ENCODE assay signal across 28 cellular contexts in the genomic region with DNA sequence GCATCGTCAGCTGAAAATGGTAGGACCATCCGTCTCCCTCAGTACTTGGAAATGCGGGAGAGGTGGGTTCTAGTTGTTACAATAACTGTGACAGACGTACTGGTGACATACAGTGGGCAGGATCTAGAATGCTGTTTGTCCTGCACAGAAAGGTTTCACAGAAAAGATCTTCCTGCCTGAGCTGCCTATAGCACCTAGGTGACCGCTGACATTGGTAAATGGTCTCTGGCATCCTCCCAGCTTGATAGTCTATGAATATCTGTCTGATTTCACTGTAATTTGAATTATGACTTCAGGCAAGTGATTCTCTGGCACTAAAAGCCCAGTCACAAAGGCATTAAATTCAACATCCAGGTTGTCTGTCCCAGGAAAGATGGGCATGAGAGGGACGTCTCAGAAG. TPM values are rescaled to one million over a fixed set of nuclear protein-coding genes. Genes with fewer than 3 reads are reported as not detected.
"Had no signal": no experiment of that assay in that cellular context is flagged by ENCODE, and none has a peak within 500 bp of the region (broad histone marks: within the 10 kb centered on the region; RNA-seq: fewer than 3 reads in every experiment).

No MANE protein-coding gene starts in this region.

- H3K4me1 Mint-ChIP-seq: activated CD4-positive, alpha-beta T cell treated with anti-CD3 and anti-CD28 coated beads, Interleukin-2, amount 10 ng/mL, durations not matched to agents 24 days and 14 days; activated naive CD8-positive, alpha-beta T cell treated with anti-CD3 and anti-CD28 coated beads for 36 hours; activated T-helper 17 cell treated with anti-CD3 and anti-CD28 coated beads, Interleukin-2, amount 50 U/mL, for 72 hours; central memory CD8-positive, alpha-beta T cell had no signal

- DNase-seq: activated CD4-positive, alpha-beta T cell treated with anti-CD3 and anti-CD28 coated beads, Interleukin-2, amount 10 ng/mL, durations not matched to agents 24 days and 14 days; activated CD4-positive, alpha-beta T cell treated with anti-CD3 and anti-CD28 coated beads, Interleukin-2, amount 50 U/mL, for 4 hours; activated CD8-positive, alpha-beta T cell treated with anti-CD3 and anti-CD28 coated beads for 36 hours; activated effector memory CD4-positive, alpha-beta T cell treated with anti-CD3 and anti-CD28 coated beads, Interleukin-2, amount 50 U/mL, for 16 hours; activated naive CD4-positive, alpha-beta T cell; activated naive CD4-positive, alpha-beta T cell treated with anti-CD3 and anti-CD28 coated beads, Interleukin-2, amount 50 U/mL, for 16 hours; activated naive CD8-positive, alpha-beta T cell treated with anti-CD3 and anti-CD28 coated beads for 36 hours; activated T-cell treated with anti-CD3 and anti-CD28 coated beads, Interleukin-2, amount 50 U/mL, for 1 hour; activated T-cell treated with anti-CD3 and anti-CD28 coated beads, Interleukin-2, amount 50 U/mL, for 72 hours; amygdala; NCI-H1105; NCI-H1417 treated with DMSO at 0.1 percent for 48 hours; NCI-H1930; NCI-H2081 treated with DMSO at 0.1 percent for 48 hours; NCI-H226; NCI-H446 treated with DMSO at 0.1 percent for 48 hours; NCI-H524; Right ventricle myocardium superior had no signal

- H3K4me1 ChIP-seq: ascending aorta, colonic mucosa had no signal

- H3K27ac Mint-ChIP-seq: activated CD4-positive, alpha-beta T cell treated with anti-CD3 and anti-CD28 coated beads, Interleukin-2, amount 10 ng/mL, durations not matched to agents 24 days and 14 days; activated CD8-positive, alpha-beta T cell treated with anti-CD3 and anti-CD28 coated beads for 36 hours; activated naive CD8-positive, alpha-beta T cell treated with anti-CD3 and anti-CD28 coated beads for 36 hours; activated T-cell treated with anti-CD3 and anti-CD28 coated beads, Interleukin-2, amount 50 U/mL, for 72 hours; activated T-helper 17 cell treated with anti-CD3 and anti-CD28 coated beads, Interleukin-2, amount 50 U/mL, for 72 hours; T-helper 1 cell treated with Interleukin-12 subunit alpha and Interleukin-12 subunit beta and Interleukin-4 antibody, amounts not matched to agents 30 μg/mL and 1 μg/mL, for 36 hours; T-helper 2 cell treated with Interferon-gamma antibody and Interleukin-4, amounts not matched to agents 5 μg/mL and 100 μg/mL, for 36 hours had no signal

- H3K27ac ChIP-seq: ascending aorta, cardiac muscle cell, colonic mucosa had no signal

- H3K4me3 ChIP-seq: ascending aorta, cardiac muscle cell, colonic mucosa had no signal

- H3K9me3 Mint-ChIP-seq: activated CD4-positive, alpha-beta T cell treated with anti-CD3 and anti-CD28 coated beads, Interleukin-2, amount 10 ng/mL, durations not matched to agents 24 days and 14 days; activated T-helper 17 cell treated with anti-CD3 and anti-CD28 coated beads, Interleukin-2, amount 50 U/mL, for 72 hours had no signal

- H3K4me3 Mint-ChIP-seq: activated CD4-positive, alpha-beta T cell treated with anti-CD3 and anti-CD28 coated beads, Interleukin-2, amount 10 ng/mL, durations not matched to agents 24 days and 14 days; activated CD8-positive, alpha-beta T cell treated with anti-CD3 and anti-CD28 coated beads for 36 hours; activated naive CD8-positive, alpha-beta T cell treated with anti-CD3 and anti-CD28 coated beads for 36 hours; activated T-cell treated with anti-CD3 and anti-CD28 coated beads, Interleukin-2, amount 50 U/mL, for 72 hours; activated T-helper 17 cell treated with anti-CD3 and anti-CD28 coated beads, Interleukin-2, amount 50 U/mL, for 72 hours; central memory CD8-positive, alpha-beta T cell; T-helper 1 cell treated with Interleukin-12 subunit alpha and Interleukin-12 subunit beta and Interleukin-4 antibody, amounts not matched to agents 30 μg/mL and 1 μg/mL, for 36 hours; T-helper 2 cell treated with Interferon-gamma antibody and Interleukin-4, amounts not matched to agents 5 μg/mL and 100 μg/mL, for 36 hours had no signal

- H3K36me3 ChIP-seq: ascending aorta, cardiac muscle cell, colonic mucosa had no signal

- H3K27me3 Mint-ChIP-seq: activated CD4-positive, alpha-beta T cell treated with anti-CD3 and anti-CD28 coated beads, Interleukin-2, amount 10 ng/mL, durations not matched to agents 24 days and 14 days had no signal

- H3K9me3 ChIP-seq: ascending aorta, colonic mucosa had no signal

- H3K36me3 Mint-ChIP-seq: activated naive CD8-positive, alpha-beta T cell treated with anti-CD3 and anti-CD28 coated beads for 36 hours had no signal

- H3K27me3 ChIP-seq: ascending aorta, cardiac muscle cell, colonic mucosa had no signal

RNA-seq across cellular contexts. Expression of a gene that starts 38.2 kb away (rescaled TPM):
- total RNA-seq: activated CD8-positive, alpha-beta memory T cell treated with anti-CD3 and anti-CD28 coated beads for 36 hours; activated CD8-positive, alpha-beta T cell treated with anti-CD3 and anti-CD28 coated beads for 36 hours; MCF 10A; OCI-LY7 had no signal
